Comparison of ENCODE assay signal across 7 cellular contexts in genomic region chr6:69181964-69182363, GRCh38.
"Had no signal": no experiment of that assay in that cellular context is flagged by ENCODE, and none has a peak within 500 bp of the region (broad histone marks: within the 10 kb centered on the region; RNA-seq: fewer than 3 reads in every experiment).

No MANE protein-coding gene starts in this region.

- DNase-seq: GM23248, GOT3, H7, HFFc6, KBM-7 had no signal

- ATAC-seq: HCT116, HepG2 had no signal
